19 cellular contexts compared by ENCODE assay signal in genomic region chr6:110095101-110095500, GRCh38.
"Had no signal": no experiment of that assay in that cellular context is flagged by ENCODE, and none has a peak within 500 bp of the region (broad histone marks: within the 10 kb centered on the region; RNA-seq: fewer than 3 reads in every experiment).

No MANE protein-coding gene starts in this region.

- H3K4me3 ChIP-seq: hepatocyte, lung, ovary, right lobe of liver, smooth muscle cell, stomach, testis had no signal

- H3K36me3 Mint-ChIP-seq: activated naive CD4-positive, alpha-beta T cell treated with anti-CD3 and anti-CD28 coated beads, Interleukin-2, amount 50 U/mL, for 72 hours; naive thymus-derived CD8-positive, alpha-beta T cell had no signal

- H3K27ac Mint-ChIP-seq: activated naive CD4-positive, alpha-beta T cell treated with anti-CD3 and anti-CD28 coated beads, Interleukin-2, amount 50 U/mL, for 72 hours; activated T-cell treated with anti-CD3 and anti-CD28 coated beads, Interleukin-2, amount 50 U/mL, for 72 hours; naive thymus-derived CD8-positive, alpha-beta T cell; T-helper 1 cell treated with Interleukin-12 subunit alpha and Interleukin-12 subunit beta and Interleukin-4 antibody, amounts not matched to agents 30 μg/mL and 1 μg/mL, for 36 hours; type B pancreatic cell had no signal

- H3K9me3 Mint-ChIP-seq: activated naive CD4-positive, alpha-beta T cell treated with anti-CD3 and anti-CD28 coated beads, Interleukin-2, amount 50 U/mL, for 72 hours; activated T-cell treated with anti-CD3 and anti-CD28 coated beads, Interleukin-2, amount 50 U/mL, for 72 hours; naive thymus-derived CD8-positive, alpha-beta T cell; T-helper 1 cell treated with Interleukin-12 subunit alpha and Interleukin-12 subunit beta and Interleukin-4 antibody, amounts not matched to agents 30 μg/mL and 1 μg/mL, for 36 hours had no signal

- H3K27me3 Mint-ChIP-seq: naive thymus-derived CD8-positive, alpha-beta T cell; type B pancreatic cell had no signal

- ATAC-seq: activated naive CD4-positive, alpha-beta T cell treated with anti-CD3 and anti-CD28 coated beads, Interleukin-2, amount 50 U/mL, for 72 hours; activated T-cell treated with anti-CD3 and anti-CD28 coated beads, Interleukin-2, amount 50 U/mL, for 72 hours; naive thymus-derived CD8-positive, alpha-beta T cell; right lobe of liver had no signal

- H3K4me3 Mint-ChIP-seq: activated T-cell treated with anti-CD3 and anti-CD28 coated beads, Interleukin-2, amount 50 U/mL, for 72 hours; naive thymus-derived CD8-positive, alpha-beta T cell; T-helper 1 cell treated with Interleukin-12 subunit alpha and Interleukin-12 subunit beta and Interleukin-4 antibody, amounts not matched to agents 30 μg/mL and 1 μg/mL, for 36 hours; type B pancreatic cell had no signal

- H3K27ac ChIP-seq: hepatocyte, ovary, right lobe of liver, testis, VCaP had no signal

- DNase-seq: activated CD4-positive, alpha-beta T cell treated with anti-CD3 and anti-CD28 coated beads for 1 hour; activated CD4-positive, alpha-beta T cell treated with anti-CD3 and anti-CD28 coated beads, Interleukin-2, amount 50 U/mL, for 4 hours; activated gamma-delta T cell; activated T-cell treated with anti-CD3 and anti-CD28 coated beads, Interleukin-2, amount 50 U/mL, for 72 hours; erythroblast; islet precursor cell; naive thymus-derived CD8-positive, alpha-beta T cell; ovary; right lobe of liver; stimulated activated CD4-positive, alpha-beta T cell treated with anti-CD3 and anti-CD28 coated beads, Interleukin-4, amount 100 ng/mL, for 1 hour; stomach; testis had no signal
